1 cellular context compared by ENCODE assay signal in the genomic region with DNA sequence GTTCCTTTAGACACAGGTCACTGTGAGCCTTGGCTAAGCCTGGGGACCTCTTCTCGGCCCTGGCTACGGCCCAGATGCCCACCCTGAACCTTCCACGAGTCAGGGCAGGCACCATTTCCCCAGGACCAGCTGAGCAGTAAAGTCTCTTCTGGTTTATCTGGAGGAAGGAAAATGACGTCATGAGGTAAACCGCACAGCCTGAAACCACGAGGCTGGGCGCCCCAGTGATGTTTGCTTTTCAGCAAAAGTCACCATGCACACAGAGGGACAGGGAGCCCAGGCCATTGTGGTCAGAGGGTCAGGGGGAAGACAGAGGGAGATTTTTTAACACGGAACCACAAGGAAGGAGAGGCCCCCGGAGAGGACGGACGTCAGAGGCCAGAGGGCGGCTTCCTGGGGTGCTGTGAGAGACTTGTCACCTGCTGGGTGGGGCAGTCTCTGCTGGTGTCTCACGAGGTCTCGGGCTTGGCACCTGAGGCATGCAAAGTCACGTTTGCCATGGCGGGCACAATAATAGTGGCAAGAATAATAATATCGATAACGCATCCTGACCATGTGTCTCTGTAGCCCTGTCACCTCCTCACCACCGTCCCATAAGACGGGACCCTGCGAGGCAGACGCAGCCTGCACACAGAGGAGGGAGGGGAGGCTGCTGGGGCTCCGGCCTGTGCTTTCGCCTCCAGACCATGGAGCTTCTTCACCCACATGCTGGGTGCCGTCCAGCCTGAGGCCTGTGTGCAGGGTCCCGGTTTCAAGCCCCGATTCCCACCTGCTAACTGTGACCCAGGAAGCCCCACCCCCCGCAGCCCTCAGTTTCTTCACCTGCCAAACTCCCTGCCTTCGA.
TF ChIP-seq lines count a peak whose summit lies in the region.

No MANE protein-coding gene starts in this region.

TF ChIP-seq in WTC11, 78 proteins besides CTCF, POLR2A, EP300 and RAD21 (continued from another document):
- TF ChIP-seq, protein P1, sequence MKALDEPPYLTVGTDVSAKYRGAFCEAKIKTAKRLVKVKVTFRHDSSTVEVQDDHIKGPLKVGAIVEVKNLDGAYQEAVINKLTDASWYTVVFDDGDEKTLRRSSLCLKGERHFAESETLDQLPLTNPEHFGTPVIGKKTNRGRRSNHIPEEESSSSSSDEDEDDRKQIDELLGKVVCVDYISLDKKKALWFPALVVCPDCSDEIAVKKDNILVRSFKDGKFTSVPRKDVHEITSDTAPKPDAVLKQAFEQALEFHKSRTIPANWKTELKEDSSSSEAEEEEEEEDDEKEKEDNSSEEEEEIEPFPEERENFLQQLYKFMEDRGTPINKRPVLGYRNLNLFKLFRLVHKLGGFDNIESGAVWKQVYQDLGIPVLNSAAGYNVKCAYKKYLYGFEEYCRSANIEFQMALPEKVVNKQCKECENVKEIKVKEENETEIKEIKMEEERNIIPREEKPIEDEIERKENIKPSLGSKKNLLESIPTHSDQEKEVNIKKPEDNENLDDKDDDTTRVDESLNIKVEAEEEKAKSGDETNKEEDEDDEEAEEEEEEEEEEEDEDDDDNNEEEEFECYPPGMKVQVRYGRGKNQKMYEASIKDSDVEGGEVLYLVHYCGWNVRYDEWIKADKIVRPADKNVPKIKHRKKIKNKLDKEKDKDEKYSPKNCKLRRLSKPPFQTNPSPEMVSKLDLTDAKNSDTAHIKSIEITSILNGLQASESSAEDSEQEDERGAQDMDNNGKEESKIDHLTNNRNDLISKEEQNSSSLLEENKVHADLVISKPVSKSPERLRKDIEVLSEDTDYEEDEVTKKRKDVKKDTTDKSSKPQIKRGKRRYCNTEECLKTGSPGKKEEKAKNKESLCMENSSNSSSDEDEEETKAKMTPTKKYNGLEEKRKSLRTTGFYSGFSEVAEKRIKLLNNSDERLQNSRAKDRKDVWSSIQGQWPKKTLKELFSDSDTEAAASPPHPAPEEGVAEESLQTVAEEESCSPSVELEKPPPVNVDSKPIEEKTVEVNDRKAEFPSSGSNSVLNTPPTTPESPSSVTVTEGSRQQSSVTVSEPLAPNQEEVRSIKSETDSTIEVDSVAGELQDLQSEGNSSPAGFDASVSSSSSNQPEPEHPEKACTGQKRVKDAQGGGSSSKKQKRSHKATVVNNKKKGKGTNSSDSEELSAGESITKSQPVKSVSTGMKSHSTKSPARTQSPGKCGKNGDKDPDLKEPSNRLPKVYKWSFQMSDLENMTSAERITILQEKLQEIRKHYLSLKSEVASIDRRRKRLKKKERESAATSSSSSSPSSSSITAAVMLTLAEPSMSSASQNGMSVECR (CRISPR knock-in tag; IDR thresholded peaks at IDR 0.05; ENCODE audit: borderline replicate concordance) = no peak
- TF ChIP-seq, protein P2, sequence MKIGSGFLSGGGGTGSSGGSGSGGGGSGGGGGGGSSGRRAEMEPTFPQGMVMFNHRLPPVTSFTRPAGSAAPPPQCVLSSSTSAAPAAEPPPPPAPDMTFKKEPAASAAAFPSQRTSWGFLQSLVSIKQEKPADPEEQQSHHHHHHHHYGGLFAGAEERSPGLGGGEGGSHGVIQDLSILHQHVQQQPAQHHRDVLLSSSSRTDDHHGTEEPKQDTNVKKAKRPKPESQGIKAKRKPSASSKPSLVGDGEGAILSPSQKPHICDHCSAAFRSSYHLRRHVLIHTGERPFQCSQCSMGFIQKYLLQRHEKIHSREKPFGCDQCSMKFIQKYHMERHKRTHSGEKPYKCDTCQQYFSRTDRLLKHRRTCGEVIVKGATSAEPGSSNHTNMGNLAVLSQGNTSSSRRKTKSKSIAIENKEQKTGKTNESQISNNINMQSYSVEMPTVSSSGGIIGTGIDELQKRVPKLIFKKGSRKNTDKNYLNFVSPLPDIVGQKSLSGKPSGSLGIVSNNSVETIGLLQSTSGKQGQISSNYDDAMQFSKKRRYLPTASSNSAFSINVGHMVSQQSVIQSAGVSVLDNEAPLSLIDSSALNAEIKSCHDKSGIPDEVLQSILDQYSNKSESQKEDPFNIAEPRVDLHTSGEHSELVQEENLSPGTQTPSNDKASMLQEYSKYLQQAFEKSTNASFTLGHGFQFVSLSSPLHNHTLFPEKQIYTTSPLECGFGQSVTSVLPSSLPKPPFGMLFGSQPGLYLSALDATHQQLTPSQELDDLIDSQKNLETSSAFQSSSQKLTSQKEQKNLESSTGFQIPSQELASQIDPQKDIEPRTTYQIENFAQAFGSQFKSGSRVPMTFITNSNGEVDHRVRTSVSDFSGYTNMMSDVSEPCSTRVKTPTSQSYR (CRISPR knock-in tag; IDR thresholded peaks at IDR 0.05) = no peak
